In genomic region chr6:112180095-112180820, GRCh38 we compare ENCODE assay signal across 8 cellular contexts.
DNase-seq lines count a peak whose midpoint lies in the region; ATAC-seq, FAIRE-seq and TF ChIP-seq lines count a peak whose summit lies in the region.

No MANE protein-coding gene starts in this region.

- DNase-seq in activated gamma-delta T cell treated with Interleukin-2 at 50 U/mL for 16 hours: peak; percentile 52
- DNase-seq in activated gamma-delta T cell (lab: John Stamatoyannopoulos, UW): no peak
- peak; percentile 61 for DNase-seq in HEK293T (ENCODE audit: extremely low spot score)
- DNase-seq in NAMALWA (ENCODE audit: low spot score): peak; percentile 84
- peak; percentile 74 for DNase-seq in SHP77 treated with DMSO at 0.1 percent for 48 hours (lab: John Stamatoyannopoulos, UW)
- peak; percentile 76 for DNase-seq in bronchial epithelial cell (ENCODE audit: low read depth)
- DNase-seq in kidney tubule cell (ENCODE audit: low spot score): peak; percentile 88
- DNase-seq in stimulated activated naive B cell treated with anti-CD40 and anti-IgM and Interleukin-4, amounts not matched to agents 10 μg/mL and 1 μg/mL and 100 μg/mL, for 72 hours: peak; percentile 28

- H3K4me1 Mint-ChIP-seq in stimulated activated naive B cell treated with anti-CD40 and anti-IgM and Interleukin-4, amounts not matched to agents 10 μg/mL and 1 μg/mL and 100 μg/mL, for 72 hours: no peaks in the 10 kb centered on the region

- H3K36me3 Mint-ChIP-seq in stimulated activated naive B cell treated with anti-CD40 and anti-IgM and Interleukin-4, amounts not matched to agents 10 μg/mL and 1 μg/mL and 100 μg/mL, for 72 hours: no peaks in the 10 kb centered on the region

- TF ChIP-seq CTCF in bronchial epithelial cell (IDR thresholded peaks at IDR 0.05; ENCODE audit: insufficient read depth, low read length, severe bottlenecking): peak; percentile 46

- H3K4me3 ChIP-seq in bronchial epithelial cell (ENCODE audit: low read depth, low read length): no peak overlapping the region

- no peak overlapping the region for H3K4me3 Mint-ChIP-seq in stimulated activated naive B cell treated with anti-CD40 and anti-IgM and Interleukin-4, amounts not matched to agents 10 μg/mL and 1 μg/mL and 100 μg/mL, for 72 hours

- peaks cover 13 to 28% of the 10 kb centered on the region in 2 donors for H3K27me3 Mint-ChIP-seq in stimulated activated naive B cell treated with anti-CD40 and anti-IgM and Interleukin-4, amounts not matched to agents 10 μg/mL and 1 μg/mL and 100 μg/mL, for 72 hours

- H3K27me3 ChIP-seq in bronchial epithelial cell (ENCODE audit: control insufficient read depth, insufficient read depth, low read length): no peaks in the 10 kb centered on the region

- FAIRE-seq in bronchial epithelial cell (lab: Jason Lieb, UNC): no peak

- no peaks in the 10 kb centered on the region for H3K36me3 ChIP-seq in bronchial epithelial cell (ENCODE audit: control insufficient read depth, insufficient read depth, low read length)

- no peaks in the 10 kb centered on the region for H3K9me3 Mint-ChIP-seq in stimulated activated naive B cell treated with anti-CD40 and anti-IgM and Interleukin-4, amounts not matched to agents 10 μg/mL and 1 μg/mL and 100 μg/mL, for 72 hours

- CTCF ChIA-PET in HEK293T (lab: Yijun Ruan, JAX): interaction anchor here (0.6 to 2.1 kb wide), 25 partner anchors 9 to 232 kb away, joined by 3 to 32 read pairs (median 5); partner anchors contain the start of gene LAMA4

- POLR2A ChIA-PET in HEK293T (lab: Yijun Ruan, JAX): interaction anchor here (1.0 to 1.4 kb wide), 2 partner anchors 74 to 75 kb away, joined by 3 to 7 read pairs; partner anchors contain the start of gene LAMA4

- H3K27ac Mint-ChIP-seq in stimulated activated naive B cell treated with anti-CD40 and anti-IgM and Interleukin-4, amounts not matched to agents 10 μg/mL and 1 μg/mL and 100 μg/mL, for 72 hours: no peak overlapping the region

- ATAC-seq in stimulated activated naive B cell treated with anti-CD40 and anti-IgM and Interleukin-4, amounts not matched to agents 10 μg/mL and 1 μg/mL and 100 μg/mL, for 72 hours (replicated peaks): peak; percentile 89 to 92

TF ChIP-seq in HEK293T, 16 proteins besides CTCF, POLR2A, EP300 and RAD21:
- TF ChIP-seq, protein P1, sequence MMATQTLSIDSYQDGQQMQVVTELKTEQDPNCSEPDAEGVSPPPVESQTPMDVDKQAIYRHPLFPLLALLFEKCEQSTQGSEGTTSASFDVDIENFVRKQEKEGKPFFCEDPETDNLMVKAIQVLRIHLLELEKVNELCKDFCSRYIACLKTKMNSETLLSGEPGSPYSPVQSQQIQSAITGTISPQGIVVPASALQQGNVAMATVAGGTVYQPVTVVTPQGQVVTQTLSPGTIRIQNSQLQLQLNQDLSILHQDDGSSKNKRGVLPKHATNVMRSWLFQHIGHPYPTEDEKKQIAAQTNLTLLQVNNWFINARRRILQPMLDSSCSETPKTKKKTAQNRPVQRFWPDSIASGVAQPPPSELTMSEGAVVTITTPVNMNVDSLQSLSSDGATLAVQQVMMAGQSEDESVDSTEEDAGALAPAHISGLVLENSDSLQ (IDR thresholded peaks at IDR 0.05): peak; percentile 53
- TF ChIP-seq FOXA1 (IDR thresholded peaks at IDR 0.05) (no peak), ARNT (IDR thresholded peaks at IDR 0.05) (no peak), FOXM1 (IDR thresholded peaks at IDR 0.05; ENCODE audit: borderline replicate concordance) (no peak), CTBP1 (IDR thresholded peaks at IDR 0.05; ENCODE audit: borderline replicate concordance) (no peak), NFRKB (IDR thresholded peaks at IDR 0.05) (no peak), ZNF384 (IDR thresholded peaks at IDR 0.05) (no peak), HDGF (IDR thresholded peaks at IDR 0.05; ENCODE audit: borderline replicate concordance) (no peak)
TF ChIP-seq in HEK293T: peak in this region for 1.
